ENCODE assay signal across 31 cellular contexts in genomic region chr7:135731131-135731530, GRCh38. TPM values are rescaled to one million over a fixed set of nuclear protein-coding genes. Genes with fewer than 3 reads are reported as not detected.
"Had no signal": no experiment of that assay in that cellular context is flagged by ENCODE, and none has a peak within 500 bp of the region (broad histone marks: within the 10 kb centered on the region; RNA-seq: fewer than 3 reads in every experiment).

No MANE protein-coding gene starts in this region.

- H3K4me1 Mint-ChIP-seq: memory B cell; naive thymus-derived CD4-positive, alpha-beta T cell had no signal

- H3K9me3 ChIP-seq: left ventricle myocardium inferior, mucosa of descending colon, pancreas, prostate gland, suprapubic skin, thoracic aorta, tibial nerve, upper lobe of left lung, vagina had no signal

- H3K4me3 Mint-ChIP-seq: memory B cell; naive thymus-derived CD4-positive, alpha-beta T cell; natural killer cell treated with Interleukin-12 subunit alpha and Interleukin-12 subunit beta and Interleukin-15 and Interleukin-18, amount 100 ng/mL, for 72 hours; stimulated activated naive CD8-positive, alpha-beta T cell treated with anti-CD3 and anti-CD28 coated beads, Interleukin-15, Interleukin-2, amounts not matched to agents 100 ng/mL and 50 ng/mL, for 24 hours had no signal

- H3K36me3 Mint-ChIP-seq: memory B cell; naive thymus-derived CD4-positive, alpha-beta T cell; natural killer cell treated with Interleukin-12 subunit alpha and Interleukin-12 subunit beta and Interleukin-15 and Interleukin-18, amount 100 ng/mL, for 72 hours had no signal

- H3K4me1 ChIP-seq: pancreas, prostate gland, suprapubic skin, upper lobe of left lung, vagina had no signal

- FAIRE-seq: pancreas had no signal

- DNase-seq: islet precursor cell; left ventricle myocardium inferior; midbrain; mucosa of descending colon; naive thymus-derived CD4-positive, alpha-beta T cell; nucleus accumbens; pancreas; posterior cingulate gyrus; retina; right cardiac atrium; stimulated activated CD4-positive, alpha-beta T cell treated with anti-CD3 and anti-CD28 coated beads, Interleukin-12 subunit alpha, Interleukin-12 subunit beta, amount 100 ng/mL, for 4 hours; stimulated activated CD4-positive, alpha-beta T cell treated with anti-CD3 and anti-CD28 coated beads, Interleukin-15, amount 100 ng/mL, for 24 hours; stimulated activated CD4-positive, alpha-beta T cell treated with anti-CD3 and anti-CD28 coated beads, Interleukin-2, amount 100 ng/mL, for 24 hours; stimulated activated CD4-positive, alpha-beta T cell treated with anti-CD3 and anti-CD28 coated beads, Interleukin-4, amount 100 ng/mL, for 1 hour; stimulated activated naive CD4-positive, alpha-beta T cell; upper lobe of left lung had no signal

- H3K36me3 ChIP-seq: pancreas, prostate gland, suprapubic skin, tibial nerve, upper lobe of left lung, vagina had no signal

- H3K27me3 Mint-ChIP-seq: stimulated activated naive CD8-positive, alpha-beta T cell treated with anti-CD3 and anti-CD28 coated beads, Interleukin-15, Interleukin-2, amounts not matched to agents 100 ng/mL and 50 ng/mL, for 24 hours had no signal

- H3K4me3 ChIP-seq: left ventricle myocardium inferior, lung, mucosa of descending colon, pancreas, prostate gland, skin epidermis, suprapubic skin, thoracic aorta, tibial nerve, upper lobe of left lung, vagina had no signal

- ATAC-seq: mucosa of descending colon; naive thymus-derived CD4-positive, alpha-beta T cell; pancreas; right cardiac atrium; sciatic nerve had no signal

- H3K27me3 ChIP-seq: pancreas, suprapubic skin, tibial nerve, upper lobe of left lung, vagina had no signal

- H3K9me3 Mint-ChIP-seq: memory B cell; naive thymus-derived CD4-positive, alpha-beta T cell; natural killer cell treated with Interleukin-12 subunit alpha and Interleukin-12 subunit beta and Interleukin-15 and Interleukin-18, amount 100 ng/mL, for 72 hours; stimulated activated naive CD8-positive, alpha-beta T cell treated with anti-CD3 and anti-CD28 coated beads, Interleukin-15, Interleukin-2, amounts not matched to agents 100 ng/mL and 50 ng/mL, for 24 hours had no signal

- H3K27ac ChIP-seq: left ventricle myocardium inferior, pancreas, prostate gland, skin epidermis, suprapubic skin, thoracic aorta, tibial nerve, upper lobe of left lung, vagina had no signal

- H3K27ac Mint-ChIP-seq: memory B cell; naive thymus-derived CD4-positive, alpha-beta T cell; natural killer cell treated with Interleukin-12 subunit alpha and Interleukin-12 subunit beta and Interleukin-15 and Interleukin-18, amount 100 ng/mL, for 72 hours; stimulated activated naive CD8-positive, alpha-beta T cell treated with anti-CD3 and anti-CD28 coated beads, Interleukin-15, Interleukin-2, amounts not matched to agents 100 ng/mL and 50 ng/mL, for 24 hours had no signal

RNA-seq across cellular contexts. Expression of gene SLC13A4, which starts 3.1 kb away (rescaled TPM):
- total RNA-seq: mesenteric fat pad; mucosa of descending colon; naive thymus-derived CD4-positive, alpha-beta T cell; natural killer cell treated with Interleukin-12 subunit alpha and Interleukin-12 subunit beta and Interleukin-15 and Interleukin-18, amount 100 ng/mL, for 72 hours; pancreas; tibial nerve; urinary bladder; vagina had no signal

RNA-seq across cellular contexts. Expression of gene FAM180A, which starts 17.5 kb away (rescaled TPM):
- total RNA-seq: kidney epithelial cell; naive thymus-derived CD4-positive, alpha-beta T cell; natural killer cell treated with Interleukin-12 subunit alpha and Interleukin-12 subunit beta and Interleukin-15 and Interleukin-18, amount 100 ng/mL, for 72 hours had no signal
- polyA plus RNA-seq: naive thymus-derived CD4-positive, alpha-beta T cell; neural cell had no signal
